Comparison of ENCODE assay signal across 1 cellular context in genomic region chr14:32711103-32711680, GRCh38.
TF ChIP-seq lines count a peak whose summit lies in the region.

No MANE protein-coding gene starts in this region.

TF ChIP-seq in GM23338, 12 proteins besides CTCF, POLR2A, EP300 and RAD21:
- no peak for TF ChIP-seq ZNF462 (CRISPR knock-in tag; IDR thresholded peaks at IDR 0.05)
- TF ChIP-seq, protein P1, sequence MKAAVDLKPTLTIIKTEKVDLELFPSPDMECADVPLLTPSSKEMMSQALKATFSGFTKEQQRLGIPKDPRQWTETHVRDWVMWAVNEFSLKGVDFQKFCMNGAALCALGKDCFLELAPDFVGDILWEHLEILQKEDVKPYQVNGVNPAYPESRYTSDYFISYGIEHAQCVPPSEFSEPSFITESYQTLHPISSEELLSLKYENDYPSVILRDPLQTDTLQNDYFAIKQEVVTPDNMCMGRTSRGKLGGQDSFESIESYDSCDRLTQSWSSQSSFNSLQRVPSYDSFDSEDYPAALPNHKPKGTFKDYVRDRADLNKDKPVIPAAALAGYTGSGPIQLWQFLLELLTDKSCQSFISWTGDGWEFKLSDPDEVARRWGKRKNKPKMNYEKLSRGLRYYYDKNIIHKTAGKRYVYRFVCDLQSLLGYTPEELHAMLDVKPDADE (IDR thresholded peaks at IDR 0.05), result no peak
- TF ChIP-seq JUNB (IDR thresholded peaks at IDR 0.05; ENCODE audit: unreplicated experiment), result no peak
- TF ChIP-seq CREB1 (CRISPR knock-in tag; IDR thresholded peaks at IDR 0.05; ENCODE audit: low read depth), result no peak
- TF ChIP-seq POLR2AphosphoS5 (IDR thresholded peaks at IDR 0.05; ENCODE audit: low read depth), result no peak
